19 cellular contexts compared by ENCODE assay signal in the genomic region with DNA sequence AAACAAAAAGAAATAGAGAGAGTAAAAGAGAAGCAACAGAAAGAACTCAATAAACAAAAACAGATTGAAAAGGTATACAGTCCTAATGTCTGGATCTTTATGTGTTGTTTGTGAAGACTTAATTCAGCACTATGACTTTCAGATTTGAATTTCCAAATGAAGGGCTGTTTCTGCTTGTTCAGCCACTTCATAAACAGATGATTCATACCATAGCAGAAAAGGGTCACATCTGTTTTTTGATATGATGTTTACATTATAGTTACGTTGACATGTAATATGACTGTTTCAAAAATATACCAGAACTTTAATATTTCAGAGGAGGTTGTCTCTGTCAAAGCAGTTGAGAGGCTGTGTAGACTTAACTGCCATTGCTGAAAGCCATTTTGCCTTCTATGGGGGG. TPM values are rescaled to one million over a fixed set of nuclear protein-coding genes. Genes with fewer than 3 reads are reported as not detected.
DNase-seq lines count a peak whose midpoint lies in the region; ATAC-seq, FAIRE-seq and TF ChIP-seq lines count a peak whose summit lies in the region.
"Had no signal": no experiment of that assay in that cellular context is flagged by ENCODE, and none has a peak within 500 bp of the region (broad histone marks: within the 10 kb centered on the region; RNA-seq: fewer than 3 reads in every experiment).

No MANE protein-coding gene starts in this region.

- no peaks in the 10 kb centered on the region for H3K9me1 ChIP-seq in IMR-90 (ENCODE audit: insufficient read depth, low read length)

- peaks cover 12% of the 10 kb centered on the region for H3K36me3 ChIP-seq in IMR-90 (ENCODE audit: control insufficient read depth, insufficient read depth, low read length)

- peak; percentile 28 for DNase-seq in IMR-90
- DNase-seq in fibroblast of gingiva (ENCODE audit: low read depth), result peak; percentile 42
- DNase-seq in glutamatergic neuron, result no peak
- no peak for DNase-seq in GM12891 (ENCODE audit: insufficient read length, low spot score)
- no peak for DNase-seq in NCI-H748 treated with DMSO at 0.1 percent for 48 hours (lab: John Stamatoyannopoulos, UW)
- DNase-seq in GDM1 (lab: John Stamatoyannopoulos, UW), result no peak
- DNase-seq in NOMO-1 treated with DMSO at 0.1 percent for 48 hours (lab: John Stamatoyannopoulos, UW; ENCODE audit: unreplicated experiment), result no peak
- DNase-seq: 8988T; Calu3; CD8-positive, alpha-beta T cell; DMS79 treated with DMSO at 0.1 percent for 48 hours; H9 had no signal

- WGBS in IMR-90 (ENCODE audit: extremely low coverage in 2 of 2, insufficient read length in 1 of 2), 2 experiments, result no CpG with 5 or more reads among the region's 1 CpG

- no peak overlapping the region for H2AK9ac ChIP-seq in IMR-90 (replicated peaks; ENCODE audit: low read depth, low read length, poor library complexity)

- H2AFZ ChIP-seq in IMR-90 (replicated peaks; ENCODE audit: low read length, poor library complexity), result no peak overlapping the region

- H3K56ac ChIP-seq in IMR-90 (ENCODE audit: extremely low read depth, insufficient read depth, low read length), result no peak overlapping the region

- H3K4me3 Mint-ChIP-seq in glutamatergic neuron (ENCODE audit: unreplicated experiment), result no peak overlapping the region
- H3K4me3 Mint-ChIP-seq: CD8-positive, alpha-beta T cell; H9 had no signal

- H3K9me3 ChIP-seq in IMR-90 (ENCODE audit: control insufficient read depth, insufficient read depth, low read length), result no peaks in the 10 kb centered on the region

- no peak overlapping the region for H3K9ac ChIP-seq in IMR-90 (ENCODE audit: low read depth, low read length)
- H3K9ac ChIP-seq: BLaER1 had no signal

- peaks cover 6% of the 10 kb centered on the region for H3K4me1 Mint-ChIP-seq in glutamatergic neuron (ENCODE audit: low read depth, unreplicated experiment)

- no peak overlapping the region for H3K4me3 ChIP-seq in IMR-90 (ENCODE audit: insufficient read depth, low read depth, low read length)
- H3K4me3 ChIP-seq: BLaER1, GM12878 had no signal

- no peak overlapping the region for H3K18ac ChIP-seq in IMR-90 (ENCODE audit: low read depth, low read length)

- no peak for FAIRE-seq in GM12891 (lab: Jason Lieb, UNC)
- FAIRE-seq: GM12878, GM19239, H1, HepG2 had no signal

- H4K91ac ChIP-seq in IMR-90 (ENCODE audit: insufficient read depth, low read depth, low read length), result no peak overlapping the region

- H3K23ac ChIP-seq in IMR-90 (ENCODE audit: low read depth, low read length), result no peak overlapping the region

- TF ChIP-seq RAD21 in IMR-90 (IDR thresholded peaks at IDR 0.05; ENCODE audit: low read length), result no peak

- H3K79me1 ChIP-seq in IMR-90 (ENCODE audit: low read depth in 1 of 2, low read length in 2 of 2), result peaks cover 0 to 2% of the 10 kb centered on the region in 2 experiments; a peak in 1 of 4 replicates

- H3K9me3 Mint-ChIP-seq in glutamatergic neuron (ENCODE audit: unreplicated experiment), result no peaks in the 10 kb centered on the region

- POLR2A ChIA-PET in IMR-90 (lab: Charles Lee; ENCODE audit: unreplicated experiment), result no interaction called here

- no TSS peak for BruUV-seq in IMR-90 (replicated peaks; lab: Mats Ljungman, UMichigan)

- H3K4ac ChIP-seq in IMR-90 (ENCODE audit: low read depth, low read length), result no peak overlapping the region

- dilution Hi-C loops in IMR-90 (cut with HindIII; ENCODE audit: low sequenced_read_pairs, unreplicated experiment), result no loop called here

- H3K27me3 ChIP-seq in IMR-90 (ENCODE audit: control insufficient read depth, insufficient read depth, low read length), result no peaks in the 10 kb centered on the region
- H3K27me3 ChIP-seq: BLaER1 had no signal

- peaks cover 19% of the 10 kb centered on the region for H3K36me3 Mint-ChIP-seq in glutamatergic neuron (ENCODE audit: unreplicated experiment)

- TF ChIP-seq POLR2A in IMR-90 (IDR thresholded peaks at IDR 0.05; ENCODE audit: low read depth, low read length) (no peak), GM12891 (IDR thresholded peaks at IDR 0.05; ENCODE audit: low read depth, low read length) (no peak)

- H2BK15ac ChIP-seq in IMR-90 (ENCODE audit: low read depth, low read length), result no peak overlapping the region

- no peaks in the 10 kb centered on the region for H4K20me1 ChIP-seq in IMR-90 (ENCODE audit: insufficient read depth, low read length)
- H4K20me1 ChIP-seq: BLaER1 had no signal

- no peak overlapping the region for H3K14ac ChIP-seq in IMR-90 (replicated peaks; ENCODE audit: low read depth, low read length)

- intact Hi-C loops in IMR-90 (cut with micrococcal nuclease), result loop anchor here (5.0 to 10.0 kb wide), 2 partner anchors 776 to 1136 kb away; no protein-coding TSS in a partner anchor

- H2BK120ac ChIP-seq in IMR-90 (ENCODE audit: low read depth, low read length), result no peak overlapping the region

- in situ Hi-C loops in IMR-90 (cut with MboI; ENCODE audit: low sequenced_read_pairs), result no loop called here

- no peak overlapping the region for H3K4me2 ChIP-seq in IMR-90 (ENCODE audit: low read depth, low read length)
- H3K4me2 ChIP-seq: BLaER1 had no signal

- H3K27ac Mint-ChIP-seq in glutamatergic neuron (ENCODE audit: unreplicated experiment), result peak overlapping the region; percentile 87
- H3K27ac Mint-ChIP-seq: CD8-positive, alpha-beta T cell; H9 had no signal

- TF ChIP-seq CTCF in IMR-90 (conservative IDR thresholded peaks at IDR 0.05; ENCODE audit: low read depth, low read length) (no peak), glutamatergic neuron (IDR thresholded peaks at IDR 0.05; ENCODE audit: partially characterized antibody, unreplicated experiment) (no peak)

- H2AK5ac ChIP-seq in IMR-90 (ENCODE audit: low read depth, low read length), result no peak overlapping the region

- no peak for ATAC-seq in IMR-90 (ENCODE audit: low read depth)
- ATAC-seq: CD8-positive, alpha-beta T cell; GM12878; HepG2 had no signal

- no peaks in the 10 kb centered on the region for H3K4me1 ChIP-seq in IMR-90 (ENCODE audit: control insufficient read depth, insufficient read depth, low read length)
- H3K4me1 ChIP-seq: BLaER1 had no signal

- H3K27ac ChIP-seq in IMR-90 (ENCODE audit: insufficient read depth, low read length), result no peak overlapping the region
- H3K27ac ChIP-seq: BLaER1 had no signal

- no peaks in the 10 kb centered on the region for H3K27me3 Mint-ChIP-seq in glutamatergic neuron (ENCODE audit: unreplicated experiment)

- no peak overlapping the region for H4K8ac ChIP-seq in IMR-90 (ENCODE audit: low read depth in 2 of 2, low read length in 2 of 2)

- H4K5ac ChIP-seq in IMR-90 (ENCODE audit: low read depth, low read length), result no peak overlapping the region

- no peak overlapping the region for H2BK5ac ChIP-seq in IMR-90 (ENCODE audit: low read depth, low read length, poor library complexity, severe bottlenecking)

- CTCF ChIA-PET in IMR-90 (lab: Yijun Ruan, JAX), result no interaction called here

- H2BK20ac ChIP-seq in IMR-90 (ENCODE audit: low read depth, low read length), result no peak overlapping the region

TF ChIP-seq in IMR-90, 13 proteins besides CTCF, POLR2A, EP300 and RAD21 (continues in another document):
- TF ChIP-seq, protein P1, sequence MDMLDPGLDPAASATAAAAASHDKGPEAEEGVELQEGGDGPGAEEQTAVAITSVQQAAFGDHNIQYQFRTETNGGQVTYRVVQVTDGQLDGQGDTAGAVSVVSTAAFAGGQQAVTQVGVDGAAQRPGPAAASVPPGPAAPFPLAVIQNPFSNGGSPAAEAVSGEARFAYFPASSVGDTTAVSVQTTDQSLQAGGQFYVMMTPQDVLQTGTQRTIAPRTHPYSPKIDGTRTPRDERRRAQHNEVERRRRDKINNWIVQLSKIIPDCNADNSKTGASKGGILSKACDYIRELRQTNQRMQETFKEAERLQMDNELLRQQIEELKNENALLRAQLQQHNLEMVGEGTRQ (IDR thresholded peaks at IDR 0.05; ENCODE audit: low read depth, low read length), result no peak
- TF ChIP-seq CHD1 (IDR thresholded peaks at IDR 0.05; ENCODE audit: low read depth, low read length) (no peak), RCOR1 (IDR thresholded peaks at IDR 0.05; ENCODE audit: insufficient replicate concordance, low read length) (no peak), SMC3 (IDR thresholded peaks at IDR 0.05; ENCODE audit: low read depth, low read length) (no peak), BHLHE40 (IDR thresholded peaks at IDR 0.05; ENCODE audit: low read depth, low read length) (no peak), CEBPB (IDR thresholded peaks at IDR 0.05; ENCODE audit: low read depth, low read length) (no peak), MAFK (IDR thresholded peaks at IDR 0.05; ENCODE audit: low read depth, low read length) (no peak), FOS (IDR thresholded peaks at IDR 0.05; ENCODE audit: low read depth, low read length) (no peak)

TF ChIP-seq in GM12891, 5 proteins besides CTCF, POLR2A, EP300 and RAD21:
- TF ChIP-seq POU2F2 (IDR thresholded peaks at IDR 0.05; ENCODE audit: low read depth, low read length) (no peak), PAX5 (IDR thresholded peaks at IDR 0.05; ENCODE audit: insufficient read depth, low read length, severe bottlenecking) (no peak)

RNA-seq across cellular contexts. Expression of a gene that starts 24.1 kb away (rescaled TPM):
- total RNA-seq in IMR-90 (2012; rRNA removed) (not detected in 2 replicates), glutamatergic neuron (ENCODE audit: unreplicated experiment) (not detected)
- not detected in 2 replicates for polyA plus RNA-seq in IMR-90 (2012; rRNA removed)
- polyA plus RNA-seq in IMR-90 (2012; cell fraction: cytosol; rRNA removed), result not detected in 2 replicates
- polyA plus RNA-seq in IMR-90 (2012; cell fraction: nucleus; rRNA removed; ENCODE audit: low replicate concordance), result not detected in 2 replicates
- 0.42 TPM for polyA plus RNA-seq in GM12891 (2012; ENCODE audit: low read depth, missing spikeins)
- total RNA-seq: A673; CD8-positive, alpha-beta T cell; GM12878; H1; H9; HepG2 had no signal
- polyA plus RNA-seq: AG04450, H1, HepG2 had no signal

RNA-seq across cellular contexts. Expression of a gene that starts 40.9 kb away (rescaled TPM):
- 42.2 and 46.2 TPM in 2 replicates for total RNA-seq in IMR-90 (2012; rRNA removed)
- polyA plus RNA-seq in IMR-90 (2012; rRNA removed), result 8.3 and 9.6 TPM in 2 replicates
- polyA plus RNA-seq in IMR-90 (2012; cell fraction: cytosol; rRNA removed), result 2.1 and 2.7 TPM in 2 replicates
- 1.5 and 8.3 TPM in 2 replicates for polyA plus RNA-seq in IMR-90 (2012; cell fraction: nucleus; rRNA removed; ENCODE audit: low replicate concordance)
- 23.0 TPM for total RNA-seq in glutamatergic neuron (ENCODE audit: unreplicated experiment)
- polyA plus RNA-seq in GM12891 (2012; ENCODE audit: low read depth, missing spikeins), result 21.5 TPM

Comparison
In these comparisons a context has a peak if more than half of its experiments do, and no peak if none do; other contexts are left out.
1. DNase-seq: peak in IMR-90 (single experiment) and fibroblast of gingiva (single experiment); none in glutamatergic neuron (single experiment), GM12891 (single experiment), NCI-H748 treated with DMSO at 0.1 percent for 48 hours (single experiment), GDM1 (single experiment) and NOMO-1 treated with DMSO at 0.1 percent for 48 hours (single experiment).